In the genomic region with DNA sequence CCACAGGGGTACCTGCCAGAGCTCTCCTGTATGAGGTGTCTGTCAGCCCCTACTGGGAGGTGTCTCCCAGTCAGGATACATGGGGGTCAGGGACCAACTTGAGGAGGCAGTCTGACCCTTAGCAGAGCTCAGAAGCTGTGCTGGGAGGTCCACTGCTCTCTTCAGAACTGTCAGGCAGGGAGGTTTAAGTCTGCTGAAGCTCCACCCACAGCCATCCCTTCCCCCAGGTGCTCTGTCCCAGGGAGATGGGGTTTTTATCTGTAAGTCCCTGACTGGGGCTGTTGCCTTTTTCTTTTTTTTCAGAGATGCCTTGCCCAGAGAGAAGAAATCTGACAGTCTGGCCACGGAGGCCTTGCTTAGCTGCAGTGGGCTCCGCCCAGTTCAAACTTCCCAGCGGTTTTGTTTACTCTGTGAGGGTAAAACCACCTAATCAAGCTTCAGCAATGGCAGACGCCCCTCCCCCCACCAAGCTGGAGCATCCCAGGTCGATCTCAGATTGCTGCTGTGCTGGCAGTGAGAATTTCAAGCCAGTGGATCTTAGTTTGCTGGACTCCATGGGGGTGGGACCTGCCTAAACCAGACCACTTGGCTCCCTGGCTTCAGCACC, we compare ENCODE assay signal across 8 cellular contexts.
DNase-seq lines count a peak whose midpoint lies in the region; ATAC-seq and TF ChIP-seq lines count a peak whose summit lies in the region.
"Not testable (repeated sequence)": the region's sequence is repeated elsewhere in the genome, so short reads cannot be mapped to it uniquely, and the experiment has no call there.

No MANE protein-coding gene starts in this region.

- H3K4me1 Mint-ChIP-seq in Calu3 (ENCODE audit: low read depth, unreplicated experiment) = not testable (repeated sequence)
- H3K4me1 Mint-ChIP-seq in WTC11 = peaks cover 13% of the 10 kb centered on the region

- not testable (repeated sequence) for H3K4me1 ChIP-seq in iPS-18a (ENCODE audit: control insufficient read depth, low read depth, low read length); mucosa of descending colon (ENCODE audit: low read depth); stomach

- peak; percentile 72 for ATAC-seq in WTC11
- ATAC-seq in mucosa of descending colon = not testable (repeated sequence)

- H3K4me3 ChIP-seq in iPS-18a (ENCODE audit: low read length) = peak overlapping the region; percentile 52
- not testable (repeated sequence) for H3K4me3 ChIP-seq in mucosa of descending colon, stomach

- not testable (repeated sequence) for TF ChIP-seq POLR2A in stomach (IDR thresholded peaks at IDR 0.05)

- POLR2A ChIA-PET in WTC11 (lab: Charles Lee) = interaction anchor here (0.6 to 1.2 kb wide), 2 partner anchors 233 to 248 kb away, joined by 3 to 5 read pairs; a partner anchor contains a TSS

- not testable (repeated sequence) for H3K9me3 Mint-ChIP-seq in Calu3 (ENCODE audit: low read depth, unreplicated experiment)
- H3K9me3 Mint-ChIP-seq in WTC11 = peaks cover 11% of the 10 kb centered on the region

- H3K27ac Mint-ChIP-seq in Calu3 (ENCODE audit: unreplicated experiment); WTC11: not testable (repeated sequence)

- not testable (repeated sequence) for TF ChIP-seq CTCF in Calu3 (IDR thresholded peaks at IDR 0.05; ENCODE audit: unreplicated experiment); WTC11 (IDR thresholded peaks at IDR 0.05); mucosa of descending colon (IDR thresholded peaks at IDR 0.05); stomach (IDR thresholded peaks at IDR 0.05)

- not testable (repeated sequence) for H3K9me3 ChIP-seq in iPS-18a (ENCODE audit: control insufficient read depth, low read depth, low read length); mucosa of descending colon; stomach

- not testable (repeated sequence) for H3K27me3 Mint-ChIP-seq in Calu3 (ENCODE audit: unreplicated experiment); WTC11 (ENCODE audit: low read depth)

- intact Hi-C loops in Calu3 (cut with micrococcal nuclease; ENCODE audit: unreplicated experiment); mucosa of descending colon (cut with DNase I, micrococcal nuclease); stomach (cut with DNase I; ENCODE audit: low total_unique reads): not testable (repeated sequence)

- CTCF ChIA-PET in Calu3 (lab: Charles Lee) = not testable (repeated sequence)
- CTCF ChIA-PET in WTC11 (lab: Charles Lee) = interaction anchor here (1.8 kb wide), 1 partner anchor 12 kb away, joined by 4 read pairs; no protein-coding TSS in a partner anchor

- DNase-seq in Calu3 = peak; percentile 15
- DNase-seq in HT-29 (ENCODE audit: low spot score) = peak; percentile 48
- peak; percentile 5 for DNase-seq in NCI-H1436 treated with DMSO at 0.1 percent for 48 hours (lab: John Stamatoyannopoulos, UW)
- peak; percentile 1 for DNase-seq in NCI-H69 (lab: John Stamatoyannopoulos, UW)
- DNase-seq in WTC11 (ENCODE audit: low spot score) = peak; percentile 52
- peak; percentile 35 to 62 (median 49) for DNase-seq in mucosa of descending colon
- peak; percentile 38 for DNase-seq in stomach

- H3K27me3 ChIP-seq in iPS-18a (ENCODE audit: control insufficient read depth, insufficient read depth, low read length); stomach: not testable (repeated sequence)

- not testable (repeated sequence) for H3K36me3 ChIP-seq in iPS-18a (ENCODE audit: control insufficient read depth, low read depth, low read length); mucosa of descending colon (ENCODE audit: low read depth); stomach

- TF ChIP-seq EP300 in stomach (IDR thresholded peaks at IDR 0.05) = not testable (repeated sequence)

- not testable (repeated sequence) for H3K9ac ChIP-seq in iPS-18a (ENCODE audit: low read length)

- H3K4me3 Mint-ChIP-seq in Calu3 (ENCODE audit: low read depth, unreplicated experiment) = not testable (repeated sequence)
- peak overlapping the region; percentile 52 for H3K4me3 Mint-ChIP-seq in WTC11

- BruUV-seq in Calu3 (replicated peaks; lab: Mats Ljungman, UMichigan) = not testable (repeated sequence)

- 7 to 15% (median 14%) methylated on average over 5 of the region's 5 CpGs for WGBS in stomach, 5 donors

- not testable (repeated sequence) for H3K36me3 Mint-ChIP-seq in Calu3 (ENCODE audit: insufficient read depth, unreplicated experiment); WTC11

- H3K27ac ChIP-seq in iPS-18a (ENCODE audit: low read length) = peak overlapping the region; percentile 37
- H3K27ac ChIP-seq in stomach = not testable (repeated sequence)

Comparison
In these comparisons a context has a peak if more than half of its experiments do, and no peak if none do; other contexts are left out.
1. DNase-seq: peak in every context shown above with its lines; median percentile 52 in WTC11; 49 in mucosa of descending colon; 48 in HT-29; 38 in stomach; 15 in Calu3; 5 in NCI-H1436 treated with DMSO at 0.1 percent for 48 hours; 1 in NCI-H69.